In the genomic region with DNA sequence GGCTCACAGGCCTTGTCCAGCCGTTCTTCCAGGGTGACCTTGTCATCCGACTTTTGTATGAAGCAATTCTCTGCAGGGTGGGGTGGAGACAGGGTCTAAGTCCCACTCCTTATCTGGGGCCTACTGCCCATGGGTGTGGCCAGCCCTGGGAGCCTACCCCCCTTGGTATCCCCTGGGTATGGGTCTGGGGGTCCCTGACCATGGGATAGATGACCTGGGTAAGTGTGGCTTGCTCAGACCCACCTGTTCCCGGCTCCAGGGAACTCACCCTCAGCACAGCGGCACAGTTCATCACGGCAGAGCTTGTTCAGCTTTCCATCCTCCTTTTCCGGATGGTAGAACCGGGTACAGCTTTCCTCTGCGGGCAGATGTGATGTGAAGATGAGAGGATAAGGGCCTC, we compare ENCODE assay signal across 19 cellular contexts. TPM values are rescaled to one million over a fixed set of nuclear protein-coding genes. Genes with fewer than 3 reads are reported as not detected.
DNase-seq lines count a peak whose midpoint lies in the region; ATAC-seq, FAIRE-seq and TF ChIP-seq lines count a peak whose summit lies in the region.
"Had no signal": no experiment of that assay in that cellular context is flagged by ENCODE, and none has a peak within 500 bp of the region (broad histone marks: within the 10 kb centered on the region; RNA-seq: fewer than 3 reads in every experiment).

No MANE protein-coding gene starts in this region.

- H3K4me1 ChIP-seq in H1 (replicated peaks in 1 of 4; ENCODE audit: control insufficient read depth in 3 of 4, insufficient read depth in 4 of 4, low read length in 3 of 4) (peaks cover 3 to 13% (median 7%) of the 10 kb centered on the region in 4 experiments), smooth muscle cell (ENCODE audit: low read depth) (no peaks in the 10 kb centered on the region)

- peaks cover 58% of the 10 kb centered on the region for H3K4me1 Mint-ChIP-seq in activated T-helper 2 cell treated with anti-CD3 and anti-CD28 coated beads, Interferon-gamma antibody, Interleukin-2, Interleukin-4, amounts not matched to agents 10 μg/mL and 5 μg/mL and 100 μg/mL, durations not matched to agents 14 hours and 24 hours and 36 hours (ENCODE audit: low read depth)

- H4K5ac ChIP-seq in H1 (ENCODE audit: insufficient read length, low read depth, low read length): no peak overlapping the region

- H3K36me3 ChIP-seq in H1 (ENCODE audit: control insufficient read depth in 2 of 4, insufficient read depth in 4 of 4, low read length in 3 of 4) (no peaks in the 10 kb centered on the region; a peak in 1 of 8 replicates), smooth muscle cell (ENCODE audit: low read depth) (no peaks in the 10 kb centered on the region)

- 0 out of 2 replicates have a peak overlapping the region, but pooled peaks have one; percentile 4 for H2BK12ac ChIP-seq in H1 (ENCODE audit: low read depth, low read length)

- H3K18ac ChIP-seq in H1 (ENCODE audit: extremely low read depth, low read length): no peak overlapping the region

- peak overlapping the region; percentile 49 for H4K91ac ChIP-seq in H1 (replicated peaks; ENCODE audit: insufficient read length, low read length)

- no peak overlapping the region for H3K4ac ChIP-seq in H1 (replicated peaks; ENCODE audit: insufficient read length, low read depth, low read length)

- no peak overlapping the region for H4K8ac ChIP-seq in H1 (ENCODE audit: extremely low read depth, insufficient read depth, low read length)

- no peak overlapping the region for H3K23ac ChIP-seq in H1 (ENCODE audit: insufficient read length)

- CTCF ChIA-PET in H1 (lab: Charles Lee; ENCODE audit: partially characterized antibody): interaction anchor here (1.2 kb wide), 1 partner anchor 9 kb away, joined by 3 read pairs; no protein-coding TSS in a partner anchor

- H3K27me3 ChIP-seq in H1 (replicated peaks in 1 of 4; ENCODE audit: control insufficient read depth in 3 of 4, extremely low read depth in 1 of 4, insufficient read depth in 3 of 4, low read length in 3 of 4) (no peaks in the 10 kb centered on the region), smooth muscle cell (ENCODE audit: low read depth) (peaks cover 5% of the 10 kb centered on the region)

- H2AFZ ChIP-seq in H1 (ENCODE audit: low read length) (no peak overlapping the region), smooth muscle cell (ENCODE audit: low read depth) (no peak overlapping the region)

- H3K4me2 ChIP-seq in H1 (ENCODE audit: insufficient read depth in 1 of 2, low read depth in 2 of 2, low read length in 2 of 2) (no peak overlapping the region; a peak in 1 of 4 replicates), smooth muscle cell (no peak overlapping the region)
- H3K4me2 ChIP-seq: KMS-11 had no signal

- H3F3A ChIP-seq in smooth muscle cell (ENCODE audit: low read depth): no peaks in the 10 kb centered on the region

- H3K9ac ChIP-seq in H1 (replicated peaks in 1 of 4; ENCODE audit: extremely low read depth in 1 of 4, low read depth in 3 of 4, low read length in 3 of 4) (no peak overlapping the region), smooth muscle cell (ENCODE audit: low read depth) (no peak overlapping the region)
- H3K9ac ChIP-seq: KMS-11 had no signal

- intact Hi-C loops in activated T-helper 2 cell treated with anti-CD3 and anti-CD28 coated beads, Interferon-gamma antibody, Interleukin-2, Interleukin-4, amounts not matched to agents 10 μg/mL and 5 μg/mL and 100 μg/mL, durations not matched to agents 14 hours and 24 hours and 36 hours (cut with micrococcal nuclease): loop anchor here (2.0 to 5.0 kb wide), 3 partner anchors 58 to 184 kb away; partner anchors contain the start of gene GPR108
- intact Hi-C loops in left cardiac atrium (cut with DNase I): no loop called here

- no peak for ATAC-seq in activated naive CD4-positive, alpha-beta T cell treated with anti-CD3 and anti-CD28 coated beads, Interleukin-2, amount 50 U/mL, for 72 hours
- no peak for ATAC-seq in left cardiac atrium

- peaks cover 0 to 21% of the 10 kb centered on the region in 2 donors for H3K36me3 Mint-ChIP-seq in activated naive CD4-positive, alpha-beta T cell treated with anti-CD3 and anti-CD28 coated beads, Interleukin-2, amount 50 U/mL, for 72 hours
- H3K36me3 Mint-ChIP-seq in activated T-helper 2 cell treated with anti-CD3 and anti-CD28 coated beads, Interferon-gamma antibody, Interleukin-2, Interleukin-4, amounts not matched to agents 10 μg/mL and 5 μg/mL and 100 μg/mL, durations not matched to agents 14 hours and 24 hours and 36 hours (ENCODE audit: low read depth): peaks cover 20% of the 10 kb centered on the region

- no peak for TF ChIP-seq POLR2A in H1 (IDR thresholded peaks at IDR 0.05; ENCODE audit: control extremely low read depth in 1 of 2, low read depth in 2 of 2, low read length in 2 of 2)

- TF ChIP-seq RAD21 in H1 (IDR thresholded peaks at IDR 0.05 in 1 of 2, conservative IDR thresholded peaks at IDR 0.05 in 1 of 2; ENCODE audit: low read depth in 2 of 2, low read length in 2 of 2): no peak

- WGBS in H1 (ENCODE audit: extremely low coverage in 1 of 2, insufficient coverage in 1 of 2, insufficient read length in 1 of 2, insufficient replicate concordance in 2 of 2, low coverage in 1 of 2, low lambda C conversion rate in 2 of 2, missing lambda C conversion rate in 1 of 2), 2 experiments: 86% methylated on average over 8 of the region's 8 CpGs; no CpG with 5 or more reads in 1 of the 2 experiments
- WGBS in smooth muscle cell (ENCODE audit: low lambda C conversion rate): 90% methylated on average over 8 of the region's 8 CpGs

- H3K56ac ChIP-seq in H1 (replicated peaks; ENCODE audit: insufficient read length, low read depth, low read length): no peak overlapping the region

- H3K27ac Mint-ChIP-seq in activated naive CD4-positive, alpha-beta T cell treated with anti-CD3 and anti-CD28 coated beads, Interleukin-2, amount 50 U/mL, for 72 hours: peak overlapping the region; percentile 9 to 47
- H3K27ac Mint-ChIP-seq in activated T-helper 2 cell treated with anti-CD3 and anti-CD28 coated beads, Interferon-gamma antibody, Interleukin-2, Interleukin-4, amounts not matched to agents 10 μg/mL and 5 μg/mL and 100 μg/mL, durations not matched to agents 14 hours and 24 hours and 36 hours: peak overlapping the region; percentile 81

- TF ChIP-seq CTCF in H1 (IDR thresholded peaks at IDR 0.05; ENCODE audit: control extremely low read depth in 1 of 3, insufficient read depth in 1 of 3, low read depth in 1 of 3, low read length in 3 of 3) (no peak), smooth muscle cell (IDR thresholded peaks at IDR 0.05; ENCODE audit: borderline replicate concordance, insufficient read depth, poor library complexity, severe bottlenecking) (no peak)

- no peak overlapping the region for H3K4me3 ChIP-seq in H1 (ENCODE audit: extremely low read depth in 1 of 4, insufficient read depth in 2 of 4, low read depth in 3 of 4, low read length in 4 of 4)
- no peak overlapping the region for H3K4me3 ChIP-seq in smooth muscle cell

- peaks cover 7% of the 10 kb centered on the region for H3K23me2 ChIP-seq in H1 (ENCODE audit: low read depth, low read length)

- peak overlapping the region; percentile 75; the same call in 1 of the 2 replicates for H2BK15ac ChIP-seq in H1 (ENCODE audit: low read length)

- H2BK120ac ChIP-seq in H1 (replicated peaks; ENCODE audit: low read depth, low read length): no peak overlapping the region

- H3K27ac ChIP-seq in H1 (ENCODE audit: low read depth, low read length): no peak overlapping the region
- H3K27ac ChIP-seq in smooth muscle cell (ENCODE audit: low read depth): peak overlapping the region; percentile 37
- H3K27ac ChIP-seq: KMS-11, RWPE1 had no signal

- no peak overlapping the region for H2BK5ac ChIP-seq in H1 (ENCODE audit: low read depth, low read length)

- no peaks in the 10 kb centered on the region for H3K79me2 ChIP-seq in H1 (ENCODE audit: control insufficient read depth in 1 of 2, insufficient read depth in 2 of 2, low read length in 2 of 2)
- no peaks in the 10 kb centered on the region for H3K79me2 ChIP-seq in smooth muscle cell (ENCODE audit: low read depth)

- no peak overlapping the region for H3K14ac ChIP-seq in H1 (ENCODE audit: insufficient read length)

- H3K27me3 Mint-ChIP-seq in activated T-helper 2 cell treated with anti-CD3 and anti-CD28 coated beads, Interferon-gamma antibody, Interleukin-2, Interleukin-4, amounts not matched to agents 10 μg/mL and 5 μg/mL and 100 μg/mL, durations not matched to agents 14 hours and 24 hours and 36 hours (ENCODE audit: low read depth): no peaks in the 10 kb centered on the region

- H3K79me1 ChIP-seq in H1 (ENCODE audit: low read depth, low read length): no peaks in the 10 kb centered on the region

- no peak for TF ChIP-seq EP300 in H1 (IDR thresholded peaks at IDR 0.05; ENCODE audit: borderline replicate concordance in 1 of 2, low read depth in 2 of 2, low read length in 2 of 2)

- H2BK20ac ChIP-seq in H1 (ENCODE audit: low read length): no peak overlapping the region

- FAIRE-seq in H1 (lab: Jason Lieb, UNC): no peak
- FAIRE-seq: GM18507 had no signal

- peaks cover 14 to 22% of the 10 kb centered on the region in 2 donors for H3K9me3 Mint-ChIP-seq in activated naive CD4-positive, alpha-beta T cell treated with anti-CD3 and anti-CD28 coated beads, Interleukin-2, amount 50 U/mL, for 72 hours
- peaks cover 23% of the 10 kb centered on the region for H3K9me3 Mint-ChIP-seq in activated T-helper 2 cell treated with anti-CD3 and anti-CD28 coated beads, Interferon-gamma antibody, Interleukin-2, Interleukin-4, amounts not matched to agents 10 μg/mL and 5 μg/mL and 100 μg/mL, durations not matched to agents 14 hours and 24 hours and 36 hours

- H3K4me3 Mint-ChIP-seq in activated T-helper 2 cell treated with anti-CD3 and anti-CD28 coated beads, Interferon-gamma antibody, Interleukin-2, Interleukin-4, amounts not matched to agents 10 μg/mL and 5 μg/mL and 100 μg/mL, durations not matched to agents 14 hours and 24 hours and 36 hours (ENCODE audit: low read depth): no peak overlapping the region

- H4K20me1 ChIP-seq in H1 (replicated peaks in 1 of 2; ENCODE audit: control insufficient read depth in 1 of 2, insufficient read depth in 2 of 2, low read length in 2 of 2): no peaks in the 10 kb centered on the region
- H4K20me1 ChIP-seq in smooth muscle cell (ENCODE audit: low read depth): no peaks in the 10 kb centered on the region

- H3K9me3 ChIP-seq in H1 (ENCODE audit: insufficient read depth in 2 of 2, low read depth in 1 of 2, low read length in 1 of 2) (no peaks in the 10 kb centered on the region), smooth muscle cell (replicated peaks; ENCODE audit: low read depth) (peaks cover 2% of the 10 kb centered on the region)

- H2AK5ac ChIP-seq in H1 (ENCODE audit: low read depth, low read length): no peak overlapping the region

- POLR2A ChIA-PET in H1 (lab: Charles Lee; ENCODE audit: partially characterized antibody): interaction anchor here (1.6 kb wide), 1 partner anchor 25 kb away, joined by 4 read pairs; no protein-coding TSS in a partner anchor

- DNase-seq in activated naive CD4-positive, alpha-beta T cell treated with anti-CD3 and anti-CD28 coated beads, Interleukin-2, amount 50 U/mL, for 72 hours (ENCODE audit: low spot score in 2 of 2): no peak
- DNase-seq in activated naive CD4-positive, alpha-beta T cell (lab: John Stamatoyannopoulos, UW): no peak
- no peak for DNase-seq in activated T-helper 2 cell treated with anti-CD3 and anti-CD28 coated beads, Interferon-gamma antibody, Interleukin-2, Interleukin-4, amounts not matched to agents 10 μg/mL and 5 μg/mL and 100 μg/mL, durations not matched to agents 14 hours and 24 hours and 36 hours (ENCODE audit: low spot score)
- DNase-seq in H1 (ENCODE audit: low read depth in 1 of 2, low spot score in 2 of 2) (no peak), smooth muscle cell (lab: John Stamatoyannopoulos, UW; ENCODE audit: unreplicated experiment) (no peak), epidermal melanocyte (ENCODE audit: insufficient read length, low spot score) (no peak), left cardiac atrium (no peak)
- DNase-seq in activated effector memory CD4-positive, alpha-beta T cell treated with Interleukin-2 at 50 U/mL for 16 hours: no peak
- DNase-seq: ACHN, C1 segment of cervical spinal cord, DMS79, NCI-H1417, NCI-H187 treated with DMSO at 0.1 percent for 48 hours, NCI-H524, NCI-H82, SIG-M5 had no signal

RNA-seq across cellular contexts. Expression of gene TNFSF14, which starts 9.2 kb away (rescaled TPM):
- 10 to 100 TPM; 24.9 to 25.3 TPM for total RNA-seq in activated naive CD4-positive, alpha-beta T cell treated with anti-CD3 and anti-CD28 coated beads, Interleukin-2, amount 50 U/mL, for 72 hours
- 99.5 and 102 TPM in 2 replicates for total RNA-seq in activated T-helper 2 cell treated with anti-CD3 and anti-CD28 coated beads, Interferon-gamma antibody, Interleukin-2, Interleukin-4, amounts not matched to agents 10 μg/mL and 5 μg/mL and 100 μg/mL, durations not matched to agents 14 hours and 24 hours and 36 hours
- total RNA-seq in H1 (2021; fragmentation: NEBNext Ultra II Directional; extraction: Animal tissue kit (Norgen Biotek cat#: 25700)): not detected in 2 replicates
- polyA plus RNA-seq in H1 (2011; rRNA removed): 0.03 TPM in 1 of 2 replicates, not detected in the other
- 0.03 TPM for polyA plus RNA-seq in H1 (2011; cell fraction: cytosol; rRNA removed)
- not detected for polyA plus RNA-seq in H1 (2011; cell fraction: nucleus; rRNA removed)
- 0.06 TPM in 1 of 4 replicates, not detected in the others for polyA plus RNA-seq in H1 (2012, experiment 1 of 2)
- polyA plus RNA-seq in H1 (2012, experiment 2 of 2): not detected
- polyA plus RNA-seq in H1 (2013, experiment 1 of 2): 0.02 TPM
- not detected for polyA plus RNA-seq in H1 (2013, experiment 2 of 2)
- polyA minus RNA-seq in H1 (2011; rRNA and poly(A)+ RNA removed): not detected in 2 replicates
- polyA minus RNA-seq in H1 (2011; cell fraction: cytosol; rRNA and poly(A)+ RNA removed): not detected
- not detected for polyA minus RNA-seq in H1 (2011; cell fraction: nucleus; rRNA and poly(A)+ RNA removed)
- total RNA-seq in smooth muscle cell: not detected in 2 replicates
- not detected in 2 replicates for polyA plus RNA-seq in smooth muscle cell
- total RNA-seq in left cardiac atrium: 1 to 10 TPM; 2.1 to 3.2 TPM

RNA-seq across cellular contexts. Expression of gene C3, which starts 41.3 kb away (rescaled TPM):
- total RNA-seq in activated naive CD4-positive, alpha-beta T cell treated with anti-CD3 and anti-CD28 coated beads, Interleukin-2, amount 50 U/mL, for 72 hours: under 1 TPM; 0.54 to 0.84 TPM
- 4.4 and 6.3 TPM in 2 replicates for total RNA-seq in activated T-helper 2 cell treated with anti-CD3 and anti-CD28 coated beads, Interferon-gamma antibody, Interleukin-2, Interleukin-4, amounts not matched to agents 10 μg/mL and 5 μg/mL and 100 μg/mL, durations not matched to agents 14 hours and 24 hours and 36 hours
- 4.2 and 6.4 TPM in 2 replicates for total RNA-seq in H1 (2021; fragmentation: NEBNext Ultra II Directional; extraction: Animal tissue kit (Norgen Biotek cat#: 25700))
- 12.8 and 16.6 TPM in 2 replicates for polyA plus RNA-seq in H1 (2011; rRNA removed)
- polyA plus RNA-seq in H1 (2011; cell fraction: cytosol; rRNA removed): 16.0 TPM
- polyA plus RNA-seq in H1 (2011; cell fraction: nucleus; rRNA removed): 34.2 TPM
- 11.3 to 16.8 TPM (median 13.0 TPM) in 4 replicates for polyA plus RNA-seq in H1 (2012, experiment 1 of 2)
- polyA plus RNA-seq in H1 (2012, experiment 2 of 2): 13.6 TPM
- 22.5 TPM for polyA plus RNA-seq in H1 (2013, experiment 1 of 2)
- 24.4 TPM for polyA plus RNA-seq in H1 (2013, experiment 2 of 2)
- polyA minus RNA-seq in H1 (2011; rRNA and poly(A)+ RNA removed): 16.2 and 28.8 TPM in 2 replicates
- polyA minus RNA-seq in H1 (2011; cell fraction: cytosol; rRNA and poly(A)+ RNA removed): 31.9 TPM
- 33.2 TPM for polyA minus RNA-seq in H1 (2011; cell fraction: nucleus; rRNA and poly(A)+ RNA removed)
- 10.0 and 25.1 TPM in 2 replicates for total RNA-seq in smooth muscle cell
- 6.4 and 8.8 TPM in 2 replicates for polyA plus RNA-seq in smooth muscle cell
- 1,000 to 10,000 TPM in 1 of 2 donors, 100 to 1,000 TPM in 1; 373 to 1,073 TPM for total RNA-seq in left cardiac atrium

RNA-seq across cellular contexts. Expression of gene GPR108, which starts 58.2 kb away (rescaled TPM):
- total RNA-seq in activated naive CD4-positive, alpha-beta T cell treated with anti-CD3 and anti-CD28 coated beads, Interleukin-2, amount 50 U/mL, for 72 hours: 10 to 100 TPM; 45.4 to 91.8 TPM
- total RNA-seq in activated T-helper 2 cell treated with anti-CD3 and anti-CD28 coated beads, Interferon-gamma antibody, Interleukin-2, Interleukin-4, amounts not matched to agents 10 μg/mL and 5 μg/mL and 100 μg/mL, durations not matched to agents 14 hours and 24 hours and 36 hours: 90.4 and 95.4 TPM in 2 replicates
- 34.9 and 35.3 TPM in 2 replicates for total RNA-seq in H1 (2021; fragmentation: NEBNext Ultra II Directional; extraction: Animal tissue kit (Norgen Biotek cat#: 25700))
- 46.0 and 63.9 TPM in 2 replicates for polyA plus RNA-seq in H1 (2011; rRNA removed)
- 52.1 TPM for polyA plus RNA-seq in H1 (2011; cell fraction: cytosol; rRNA removed)
- polyA plus RNA-seq in H1 (2011; cell fraction: nucleus; rRNA removed): 160 TPM
- polyA plus RNA-seq in H1 (2012, experiment 1 of 2): 35.3 to 46.7 TPM (median 38.7 TPM) in 4 replicates
- 36.3 TPM for polyA plus RNA-seq in H1 (2012, experiment 2 of 2)
- polyA plus RNA-seq in H1 (2013, experiment 1 of 2): 47.8 TPM
- polyA plus RNA-seq in H1 (2013, experiment 2 of 2): 49.9 TPM
- polyA minus RNA-seq in H1 (2011; rRNA and poly(A)+ RNA removed): 30.4 and 47.5 TPM in 2 replicates
- 15.0 TPM for polyA minus RNA-seq in H1 (2011; cell fraction: cytosol; rRNA and poly(A)+ RNA removed)
- 23.3 TPM for polyA minus RNA-seq in H1 (2011; cell fraction: nucleus; rRNA and poly(A)+ RNA removed)
- 34.4 and 51.3 TPM in 2 replicates for total RNA-seq in smooth muscle cell
- polyA plus RNA-seq in smooth muscle cell: 62.1 and 75.1 TPM in 2 replicates
- total RNA-seq in left cardiac atrium: 10 to 100 TPM; 25.7 to 35.4 TPM

Comparison
In these comparisons a context has a peak if more than half of its experiments do, and no peak if none do; other contexts are left out.
1. RNA of gene TNFSF14, which starts 9.2 kb away (total RNA-seq): 99.5 to 102 TPM in activated T-helper 2 cell treated with anti-CD3 and anti-CD28 coated beads, Interferon-gamma antibody, Interleukin-2, Interleukin-4, amounts not matched to agents 10 μg/mL and 5 μg/mL and 100 μg/mL, durations not matched to agents 14 hours and 24 hours and 36 hours and 24.9 to 25.3 TPM in activated naive CD4-positive, alpha-beta T cell treated with anti-CD3 and anti-CD28 coated beads, Interleukin-2, amount 50 U/mL, for 72 hours; 2.1 to 3.2 TPM in left cardiac atrium, not detected in H1 and not detected in smooth muscle cell; every median in the first group is over 4 times any median in the second.
2. RNA of gene C3, which starts 41.3 kb away (total RNA-seq): 373 to 1,073 TPM in left cardiac atrium; 10.0 to 25.1 TPM in smooth muscle cell, 4.2 to 6.4 TPM in H1, 4.4 to 6.3 TPM in activated T-helper 2 cell treated with anti-CD3 and anti-CD28 coated beads, Interferon-gamma antibody, Interleukin-2, Interleukin-4, amounts not matched to agents 10 μg/mL and 5 μg/mL and 100 μg/mL, durations not matched to agents 14 hours and 24 hours and 36 hours and 0.54 to 0.84 TPM in activated naive CD4-positive, alpha-beta T cell treated with anti-CD3 and anti-CD28 coated beads, Interleukin-2, amount 50 U/mL, for 72 hours; every median in the first group is over 10 times any median in the second.